Comparison of ENCODE assay signal across 22 cellular contexts in genomic region chr4:46515940-46516339, GRCh38.
DNase-seq lines count a peak whose midpoint lies in the region; ATAC-seq, FAIRE-seq and TF ChIP-seq lines count a peak whose summit lies in the region.
"Had no signal": no experiment of that assay in that cellular context is flagged by ENCODE, and none has a peak within 500 bp of the region (broad histone marks: within the 10 kb centered on the region; RNA-seq: fewer than 3 reads in every experiment).

No MANE protein-coding gene starts in this region.

- H2AFZ ChIP-seq in HepG2 (ENCODE audit: low read length), result no peak overlapping the region
- H2AFZ ChIP-seq in IMR-90 (replicated peaks; ENCODE audit: low read length, poor library complexity), result no peak overlapping the region

- no peak overlapping the region for H3K18ac ChIP-seq in IMR-90 (ENCODE audit: low read depth, low read length)

- no peak overlapping the region for H3K4me3 Mint-ChIP-seq in natural killer cell treated with Interleukin-12 subunit alpha and Interleukin-12 subunit beta and Interleukin-15 and Interleukin-18, amount 100 ng/mL, for 72 hours
- H3K4me3 Mint-ChIP-seq: CD4-positive, alpha-beta T cell; CD8-positive, alpha-beta T cell had no signal

- no peak overlapping the region for H4K91ac ChIP-seq in IMR-90 (ENCODE audit: insufficient read depth, low read depth, low read length)

- H4K8ac ChIP-seq in IMR-90 (ENCODE audit: low read depth in 2 of 2, low read length in 2 of 2), result no peak overlapping the region

- H3K9me3 Mint-ChIP-seq in natural killer cell treated with Interleukin-12 subunit alpha and Interleukin-12 subunit beta and Interleukin-15 and Interleukin-18, amount 100 ng/mL, for 72 hours, result peaks cover 7% of the 10 kb centered on the region

- WGBS in HepG2 (ENCODE audit: low lambda C conversion rate), result 0% methylated on average over 2 of the region's 2 CpGs
- WGBS in right lobe of liver (ENCODE audit: insufficient coverage, low coverage, low lambda C conversion rate, missing lambda C conversion rate), result 49% methylated on average over 2 of the region's 2 CpGs
- no CpG with 5 or more reads among the region's 2 CpGs for WGBS in IMR-90 (ENCODE audit: extremely low coverage in 2 of 2, insufficient read length in 1 of 2), 2 experiments

- H3K14ac ChIP-seq in IMR-90 (replicated peaks; ENCODE audit: low read depth, low read length), result no peak overlapping the region

- no peak overlapping the region for H2AK5ac ChIP-seq in IMR-90 (ENCODE audit: low read depth, low read length)

- DNase-seq in DMS53 (lab: John Stamatoyannopoulos, UW) (peak; percentile 22), DMS53 treated with DMSO at 0.1 percent for 48 hours (lab: John Stamatoyannopoulos, UW; ENCODE audit: unreplicated experiment) (no peak), HepG2 (ENCODE audit: low spot score) (no peak), right lobe of liver (no peak), IMR-90 (no peak), NCI-H187 (lab: John Stamatoyannopoulos, UW) (no peak)
- DNase-seq in natural killer cell treated with Interleukin-12 subunit alpha and Interleukin-12 subunit beta and Interleukin-15 and Interleukin-18, amount 100 ng/mL, for 72 hours (ENCODE audit: low spot score), result no peak
- DNase-seq: ACHN; BE2C; Caco-2; Calu3; CD4-positive, alpha-beta T cell; CD8-positive, alpha-beta T cell; DMS79 treated with DMSO at 0.1 percent for 48 hours; GF-D8 had no signal

- peaks cover 24% of the 10 kb centered on the region; the same call in 1 of the 2 replicates for H3K9me3 ChIP-seq in HepG2 (ENCODE audit: low read length)
- H3K9me3 ChIP-seq in right lobe of liver, result no peaks in the 10 kb centered on the region
- no peaks in the 10 kb centered on the region for H3K9me3 ChIP-seq in IMR-90 (ENCODE audit: control insufficient read depth, insufficient read depth, low read length)
- H3K9me3 ChIP-seq: BE2C; BLaER1 treated with 17β-estradiol and CSF1 and Interleukin-3, amounts not matched to agents 10 nM and 100 nM; Caco-2 had no signal

- H3K79me2 ChIP-seq in HepG2 (ENCODE audit: insufficient read depth, low read length), result no peaks in the 10 kb centered on the region

- no peak for FAIRE-seq in HepG2 (lab: Jason Lieb, UNC)
- FAIRE-seq: D721Med, G401.6, GM12891, GM19239 had no signal

- TF ChIP-seq POLR2A in HepG2 (IDR thresholded peaks at IDR 0.05; ENCODE audit: insufficient read depth in 1 of 2, low read depth in 2 of 2, low read length in 2 of 2) (no peak), right lobe of liver (IDR thresholded peaks at IDR 0.05) (no peak), IMR-90 (IDR thresholded peaks at IDR 0.05; ENCODE audit: low read depth, low read length) (no peak)

- H3K4me3 ChIP-seq in HepG2 (replicated peaks in 1 of 3; ENCODE audit: insufficient read depth in 1 of 3, low read depth in 2 of 3, low read length in 3 of 3) (no peak overlapping the region), right lobe of liver (no peak overlapping the region), IMR-90 (ENCODE audit: insufficient read depth, low read depth, low read length) (no peak overlapping the region)
- H3K4me3 ChIP-seq: BLaER1 treated with 17β-estradiol and CSF1 and Interleukin-3, amounts not matched to agents 10 nM and 100 nM had no signal

- no peaks in the 10 kb centered on the region for H3K9me1 ChIP-seq in IMR-90 (ENCODE audit: insufficient read depth, low read length)

- no peak overlapping the region for H3K23ac ChIP-seq in IMR-90 (ENCODE audit: low read depth, low read length)

- intact Hi-C loops in HepG2 (cut with micrococcal nuclease; ENCODE audit: unreplicated experiment) (no loop called here), right lobe of liver (cut with DNase I) (no loop called here), IMR-90 (cut with micrococcal nuclease) (no loop called here)

- H3K4me1 ChIP-seq in HepG2 (ENCODE audit: insufficient read depth, low read length), result no peaks in the 10 kb centered on the region
- no peaks in the 10 kb centered on the region for H3K4me1 ChIP-seq in right lobe of liver
- no peaks in the 10 kb centered on the region for H3K4me1 ChIP-seq in IMR-90 (ENCODE audit: control insufficient read depth, insufficient read depth, low read length)
- H3K4me1 ChIP-seq: BE2C, Caco-2 had no signal

- POLR2A ChIA-PET in HepG2 (lab: Yijun Ruan, JAX) (no interaction called here), IMR-90 (lab: Charles Lee; ENCODE audit: unreplicated experiment) (no interaction called here)

- no peak for TF ChIP-seq EP300 in HepG2 (IDR thresholded peaks at IDR 0.05; ENCODE audit: low read depth in 2 of 2, low read length in 2 of 2)
- no peak for TF ChIP-seq EP300 in HepG2 (CRISPR knock-in tag; IDR thresholded peaks at IDR 0.05; ENCODE audit: borderline replicate concordance)

- H3K36me3 Mint-ChIP-seq in natural killer cell treated with Interleukin-12 subunit alpha and Interleukin-12 subunit beta and Interleukin-15 and Interleukin-18, amount 100 ng/mL, for 72 hours, result no peaks in the 10 kb centered on the region
- H3K36me3 Mint-ChIP-seq: CD8-positive, alpha-beta T cell had no signal

- H2BK15ac ChIP-seq in IMR-90 (ENCODE audit: low read depth, low read length), result no peak overlapping the region

- BruUV-seq in HepG2 (replicated peaks; lab: Mats Ljungman, UMichigan) (no TSS peak), IMR-90 (replicated peaks; lab: Mats Ljungman, UMichigan) (no TSS peak)

- TF ChIP-seq CTCF in HepG2 (CRISPR knock-in tag; IDR thresholded peaks at IDR 0.05) (no peak), right lobe of liver (IDR thresholded peaks at IDR 0.05) (no peak), IMR-90 (conservative IDR thresholded peaks at IDR 0.05; ENCODE audit: low read depth, low read length) (no peak)

- H3K4me1 Mint-ChIP-seq in natural killer cell treated with Interleukin-12 subunit alpha and Interleukin-12 subunit beta and Interleukin-15 and Interleukin-18, amount 100 ng/mL, for 72 hours (ENCODE audit: low read depth in 2 of 2), result no peaks in the 10 kb centered on the region

- dilution Hi-C loops in IMR-90 (cut with HindIII; ENCODE audit: low sequenced_read_pairs, unreplicated experiment), result no loop called here

- TF ChIP-seq RAD21 in HepG2 (CRISPR knock-in tag; IDR thresholded peaks at IDR 0.05) (no peak), IMR-90 (IDR thresholded peaks at IDR 0.05; ENCODE audit: low read length) (no peak)

- no peak overlapping the region for H2BK5ac ChIP-seq in IMR-90 (ENCODE audit: low read depth, low read length, poor library complexity, severe bottlenecking)

- H4K5ac ChIP-seq in IMR-90 (ENCODE audit: low read depth, low read length), result no peak overlapping the region

- H3K4me2 ChIP-seq in HepG2 (ENCODE audit: low read depth, low read length), result no peak overlapping the region
- H3K4me2 ChIP-seq in IMR-90 (ENCODE audit: low read depth, low read length), result no peak overlapping the region

- H3K36me3 ChIP-seq in HepG2 (replicated peaks in 1 of 2; ENCODE audit: control insufficient read depth in 1 of 2, insufficient read depth in 2 of 2, low read length in 2 of 2) (no peaks in the 10 kb centered on the region), right lobe of liver (no peaks in the 10 kb centered on the region), IMR-90 (ENCODE audit: control insufficient read depth, insufficient read depth, low read length) (no peaks in the 10 kb centered on the region)
- H3K36me3 ChIP-seq: BE2C; BLaER1 treated with 17β-estradiol and CSF1 and Interleukin-3, amounts not matched to agents 10 nM and 100 nM had no signal

- H4K20me1 ChIP-seq in HepG2 (ENCODE audit: insufficient read depth, low read length) (no peaks in the 10 kb centered on the region), IMR-90 (ENCODE audit: insufficient read depth, low read length) (no peaks in the 10 kb centered on the region)
- H4K20me1 ChIP-seq: BLaER1 treated with 17β-estradiol and CSF1 and Interleukin-3, amounts not matched to agents 10 nM and 100 nM had no signal

- no peak overlapping the region for H3K56ac ChIP-seq in IMR-90 (ENCODE audit: extremely low read depth, insufficient read depth, low read length)

- H3K9ac ChIP-seq in HepG2 (ENCODE audit: insufficient read depth, low read depth, low read length), result no peak overlapping the region
- no peak overlapping the region for H3K9ac ChIP-seq in IMR-90 (ENCODE audit: low read depth, low read length)
- H3K9ac ChIP-seq: BLaER1 treated with 17β-estradiol and CSF1 and Interleukin-3, amounts not matched to agents 10 nM and 100 nM had no signal

- no peak overlapping the region for H2BK20ac ChIP-seq in IMR-90 (ENCODE audit: low read depth, low read length)

- H3K27me3 ChIP-seq in HepG2 (ENCODE audit: control insufficient read depth in 1 of 2, insufficient read depth in 2 of 2, low read length in 2 of 2), result no peaks in the 10 kb centered on the region
- no peaks in the 10 kb centered on the region for H3K27me3 ChIP-seq in right lobe of liver
- no peaks in the 10 kb centered on the region for H3K27me3 ChIP-seq in IMR-90 (ENCODE audit: control insufficient read depth, insufficient read depth, low read length)
- H3K27me3 ChIP-seq: BE2C; BLaER1 treated with 17β-estradiol and CSF1 and Interleukin-3, amounts not matched to agents 10 nM and 100 nM had no signal

- CTCF ChIA-PET in HepG2 (lab: Yijun Ruan, JAX; ENCODE audit: low intra/inter-chr PET ratio, low total read pairs), result no interaction called here
- CTCF ChIA-PET in IMR-90 (lab: Yijun Ruan, JAX), result no interaction called here

- no peak overlapping the region for H3K4ac ChIP-seq in IMR-90 (ENCODE audit: low read depth, low read length)

- H3K79me1 ChIP-seq in IMR-90 (ENCODE audit: low read depth in 1 of 2, low read length in 2 of 2), result no peaks in the 10 kb centered on the region

- no peak overlapping the region for H2AK9ac ChIP-seq in IMR-90 (replicated peaks; ENCODE audit: low read depth, low read length, poor library complexity)

- no peak overlapping the region for H3K27ac ChIP-seq in HepG2 (ENCODE audit: extremely low read length, insufficient read depth, low read length)
- no peak overlapping the region for H3K27ac ChIP-seq in right lobe of liver
- H3K27ac ChIP-seq in IMR-90 (ENCODE audit: insufficient read depth, low read length), result no peak overlapping the region
- H3K27ac ChIP-seq: 22Rv1; BLaER1 treated with 17β-estradiol and CSF1 and Interleukin-3, amounts not matched to agents 10 nM and 100 nM; C4-2B had no signal

- H3K27me3 Mint-ChIP-seq in natural killer cell treated with Interleukin-12 subunit alpha and Interleukin-12 subunit beta and Interleukin-15 and Interleukin-18, amount 100 ng/mL, for 72 hours, result no peaks in the 10 kb centered on the region
- H3K27me3 Mint-ChIP-seq: CD4-positive, alpha-beta T cell had no signal

- ATAC-seq in HepG2, result no peak
- no peak for ATAC-seq in right lobe of liver
- ATAC-seq in IMR-90 (ENCODE audit: low read depth), result no peak
- ATAC-seq in natural killer cell treated with Interleukin-12 subunit alpha and Interleukin-12 subunit beta and Interleukin-15 and Interleukin-18, amount 100 ng/mL, for 72 hours, result no peak
- ATAC-seq: CD8-positive, alpha-beta T cell had no signal

- in situ Hi-C loops in HepG2 (cut with HindIII; ENCODE audit: extremely low pct_ligation_motif_present, low pct_unique_long_range_greater_than_20kb), result no loop called here
- in situ Hi-C loops in IMR-90 (cut with MboI; ENCODE audit: low sequenced_read_pairs), result no loop called here

- no peak overlapping the region for H3K27ac Mint-ChIP-seq in natural killer cell treated with Interleukin-12 subunit alpha and Interleukin-12 subunit beta and Interleukin-15 and Interleukin-18, amount 100 ng/mL, for 72 hours
- H3K27ac Mint-ChIP-seq: CD4-positive, alpha-beta T cell; CD8-positive, alpha-beta T cell had no signal

- H2BK120ac ChIP-seq in IMR-90 (ENCODE audit: low read depth, low read length), result no peak overlapping the region
